Comparison of ENCODE assay signal across 1 cellular context in genomic region chr15:62594017-62594416, GRCh38.
TF ChIP-seq lines count a peak whose summit lies in the region.

No MANE protein-coding gene starts in this region.

TF ChIP-seq in HepG2, 621 proteins besides CTCF, POLR2A, EP300 and RAD21 (continued from another document):
- TF ChIP-seq, protein P1, sequence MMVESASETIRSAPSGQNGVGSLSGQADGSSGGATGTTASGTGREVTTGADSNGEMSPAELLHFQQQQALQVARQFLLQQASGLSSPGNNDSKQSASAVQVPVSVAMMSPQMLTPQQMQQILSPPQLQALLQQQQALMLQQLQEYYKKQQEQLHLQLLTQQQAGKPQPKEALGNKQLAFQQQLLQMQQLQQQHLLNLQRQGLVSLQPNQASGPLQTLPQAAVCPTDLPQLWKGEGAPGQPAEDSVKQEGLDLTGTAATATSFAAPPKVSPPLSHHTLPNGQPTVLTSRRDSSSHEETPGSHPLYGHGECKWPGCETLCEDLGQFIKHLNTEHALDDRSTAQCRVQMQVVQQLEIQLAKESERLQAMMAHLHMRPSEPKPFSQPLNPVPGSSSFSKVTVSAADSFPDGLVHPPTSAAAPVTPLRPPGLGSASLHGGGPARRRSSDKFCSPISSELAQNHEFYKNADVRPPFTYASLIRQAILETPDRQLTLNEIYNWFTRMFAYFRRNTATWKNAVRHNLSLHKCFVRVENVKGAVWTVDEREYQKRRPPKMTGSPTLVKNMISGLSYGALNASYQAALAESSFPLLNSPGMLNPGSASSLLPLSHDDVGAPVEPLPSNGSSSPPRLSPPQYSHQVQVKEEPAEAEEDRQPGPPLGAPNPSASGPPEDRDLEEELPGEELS (CRISPR knock-in tag; IDR thresholded peaks at IDR 0.05): peak; percentile 11; the same call in 1 of the 2 replicates
- TF ChIP-seq NR2F1 (CRISPR knock-in tag; IDR thresholded peaks at IDR 0.05): peak in 1 of 2 experiments; percentile 57; a peak in 1 of 4 replicates
- no peak for TF ChIP-seq ZEB1 (IDR thresholded peaks at IDR 0.05; ENCODE audit: insufficient replicate concordance, low read depth)
- TF ChIP-seq RARA (CRISPR knock-in tag; IDR thresholded peaks at IDR 0.05): peak; percentile 30; the same call in 1 of the 2 replicates
- TF ChIP-seq NR2F6 (IDR thresholded peaks at IDR 0.05): no peak
- TF ChIP-seq NR2F6 (CRISPR knock-in tag; IDR thresholded peaks at IDR 0.05): peak; percentile 38; the same call in 1 of the 2 replicates
- peak; percentile 48; the same call in 1 of the 2 replicates for TF ChIP-seq ARID5B (CRISPR knock-in tag; IDR thresholded peaks at IDR 0.05)
- TF ChIP-seq, protein P2, sequence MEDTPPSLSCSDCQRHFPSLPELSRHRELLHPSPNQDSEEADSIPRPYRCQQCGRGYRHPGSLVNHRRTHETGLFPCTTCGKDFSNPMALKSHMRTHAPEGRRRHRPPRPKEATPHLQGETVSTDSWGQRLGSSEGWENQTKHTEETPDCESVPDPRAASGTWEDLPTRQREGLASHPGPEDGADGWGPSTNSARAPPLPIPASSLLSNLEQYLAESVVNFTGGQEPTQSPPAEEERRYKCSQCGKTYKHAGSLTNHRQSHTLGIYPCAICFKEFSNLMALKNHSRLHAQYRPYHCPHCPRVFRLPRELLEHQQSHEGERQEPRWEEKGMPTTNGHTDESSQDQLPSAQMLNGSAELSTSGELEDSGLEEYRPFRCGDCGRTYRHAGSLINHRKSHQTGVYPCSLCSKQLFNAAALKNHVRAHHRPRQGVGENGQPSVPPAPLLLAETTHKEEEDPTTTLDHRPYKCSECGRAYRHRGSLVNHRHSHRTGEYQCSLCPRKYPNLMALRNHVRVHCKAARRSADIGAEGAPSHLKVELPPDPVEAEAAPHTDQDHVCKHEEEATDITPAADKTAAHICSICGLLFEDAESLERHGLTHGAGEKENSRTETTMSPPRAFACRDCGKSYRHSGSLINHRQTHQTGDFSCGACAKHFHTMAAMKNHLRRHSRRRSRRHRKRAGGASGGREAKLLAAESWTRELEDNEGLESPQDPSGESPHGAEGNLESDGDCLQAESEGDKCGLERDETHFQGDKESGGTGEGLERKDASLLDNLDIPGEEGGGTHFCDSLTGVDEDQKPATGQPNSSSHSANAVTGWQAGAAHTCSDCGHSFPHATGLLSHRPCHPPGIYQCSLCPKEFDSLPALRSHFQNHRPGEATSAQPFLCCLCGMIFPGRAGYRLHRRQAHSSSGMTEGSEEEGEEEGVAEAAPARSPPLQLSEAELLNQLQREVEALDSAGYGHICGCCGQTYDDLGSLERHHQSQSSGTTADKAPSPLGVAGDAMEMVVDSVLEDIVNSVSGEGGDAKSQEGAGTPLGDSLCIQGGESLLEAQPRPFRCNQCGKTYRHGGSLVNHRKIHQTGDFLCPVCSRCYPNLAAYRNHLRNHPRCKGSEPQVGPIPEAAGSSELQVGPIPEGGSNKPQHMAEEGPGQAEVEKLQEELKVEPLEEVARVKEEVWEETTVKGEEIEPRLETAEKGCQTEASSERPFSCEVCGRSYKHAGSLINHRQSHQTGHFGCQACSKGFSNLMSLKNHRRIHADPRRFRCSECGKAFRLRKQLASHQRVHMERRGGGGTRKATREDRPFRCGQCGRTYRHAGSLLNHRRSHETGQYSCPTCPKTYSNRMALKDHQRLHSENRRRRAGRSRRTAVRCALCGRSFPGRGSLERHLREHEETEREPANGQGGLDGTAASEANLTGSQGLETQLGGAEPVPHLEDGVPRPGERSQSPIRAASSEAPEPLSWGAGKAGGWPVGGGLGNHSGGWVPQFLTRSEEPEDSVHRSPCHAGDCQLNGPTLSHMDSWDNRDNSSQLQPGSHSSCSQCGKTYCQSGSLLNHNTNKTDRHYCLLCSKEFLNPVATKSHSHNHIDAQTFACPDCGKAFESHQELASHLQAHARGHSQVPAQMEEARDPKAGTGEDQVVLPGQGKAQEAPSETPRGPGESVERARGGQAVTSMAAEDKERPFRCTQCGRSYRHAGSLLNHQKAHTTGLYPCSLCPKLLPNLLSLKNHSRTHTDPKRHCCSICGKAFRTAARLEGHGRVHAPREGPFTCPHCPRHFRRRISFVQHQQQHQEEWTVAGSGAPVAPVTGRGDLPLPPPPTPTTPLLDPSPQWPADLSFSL (CRISPR knock-in tag; IDR thresholded peaks at IDR 0.05): no peak
- peak; percentile 61 for TF ChIP-seq FOSL2 (CRISPR knock-in tag; IDR thresholded peaks at IDR 0.05)
- no peak for TF ChIP-seq FOXP1 (IDR thresholded peaks at IDR 0.05)
- TF ChIP-seq FOXP1 (CRISPR knock-in tag; IDR thresholded peaks at IDR 0.05): peak; percentile 50
TF ChIP-seq in HepG2: peak in this region for 9.
